Comparison of ENCODE assay signal across 18 cellular contexts in genomic region chr5:83924171-83924570, GRCh38.
DNase-seq lines count a peak whose midpoint lies in the region; ATAC-seq, FAIRE-seq and TF ChIP-seq lines count a peak whose summit lies in the region.
"Had no signal": no experiment of that assay in that cellular context is flagged by ENCODE, and none has a peak within 500 bp of the region (broad histone marks: within the 10 kb centered on the region; RNA-seq: fewer than 3 reads in every experiment).

No MANE protein-coding gene starts in this region.

- TF ChIP-seq POLR2A in heart left ventricle (IDR thresholded peaks at IDR 0.05) = no peak

- no peak overlapping the region for H3K9ac ChIP-seq in adipocyte (ENCODE audit: low read length)

- H3K4me3 ChIP-seq in heart left ventricle (no peak overlapping the region), adipocyte (ENCODE audit: low read length) (no peak overlapping the region), fibroblast of the aortic adventitia (ENCODE audit: low read depth, low read length) (no peak overlapping the region)

- TF ChIP-seq CTCF in heart left ventricle (IDR thresholded peaks at IDR 0.05) = no peak
- TF ChIP-seq CTCF in fibroblast of the aortic adventitia (IDR thresholded peaks at IDR 0.05; ENCODE audit: insufficient read depth, low read length) = no peak

- H3K9me3 ChIP-seq in heart left ventricle = peaks cover 0 to 8% (median 0%) of the 10 kb centered on the region in 12 donors
- no peaks in the 10 kb centered on the region for H3K9me3 ChIP-seq in adipocyte (ENCODE audit: control insufficient read depth, low read length)

- DNase-seq in heart left ventricle = no peak
- no peak for DNase-seq in Right ventricle myocardium superior
- peak; percentile 83 for DNase-seq in adipocyte (ENCODE audit: low read depth)
- DNase-seq in fibroblast of the aortic adventitia (ENCODE audit: low read depth) = peak; percentile 85
- no peak for DNase-seq in RCC 7860 (ENCODE audit: low spot score)
- DNase-seq in NCI-H2081 (lab: John Stamatoyannopoulos, UW) = no peak
- DNase-seq: activated CD8-positive, alpha-beta memory T cell treated with anti-CD3 and anti-CD28 coated beads, Interleukin-2, amount 10 ng/mL, durations not matched to agents 7 days and 5 days; activated gamma-delta T cell treated with Interleukin-2 at 50 U/mL for 16 hours; CD8-positive, alpha-beta memory T cell; effector memory CD4-positive, alpha-beta T cell; GDM1; Karpas-422; NCI-H1436 treated with DMSO at 0.1 percent for 48 hours; NCI-H510A treated with DMSO at 0.1 percent for 48 hours; T-helper 17 cell had no signal

- intact Hi-C loops in heart left ventricle (cut with DNase I) = loop anchor here in 2 of 10 donors (10.0 kb wide), 2 partner anchors 199 to 209 kb away; partner anchors contain the start of gene HAPLN1 (in 1 of the 2)
- intact Hi-C loops in Right ventricle myocardium superior (cut with DNase I) = no loop called here

- H3K36me3 ChIP-seq in heart left ventricle (no peaks in the 10 kb centered on the region), adipocyte (ENCODE audit: control insufficient read depth, insufficient read depth, low read length, severe bottlenecking) (no peaks in the 10 kb centered on the region)

- peak overlapping the region in 3 of 12 donors; percentile 19 to 48 (median 40) for H3K27ac ChIP-seq in heart left ventricle

- peaks cover 0 to 7% (median 0%) of the 10 kb centered on the region in 12 donors for H3K4me1 ChIP-seq in heart left ventricle
- H3K4me1 ChIP-seq in adipocyte (ENCODE audit: control insufficient read depth, insufficient read depth, low read length) = no peaks in the 10 kb centered on the region

- no peak for FAIRE-seq in RCC 7860 (lab: Jason Lieb, UNC)
- FAIRE-seq: A204.1 had no signal

- ATAC-seq in heart left ventricle (peak in 3 of 4 donors; percentile 24 to 69 (median 28)), Right ventricle myocardium superior (ENCODE audit: poor library complexity) (no peak), HG03521 (IDR thresholded peaks at IDR 0.05; ENCODE audit: unreplicated experiment) (no peak), GM18861 (IDR thresholded peaks at IDR 0.05; ENCODE audit: unreplicated experiment) (no peak)
- ATAC-seq: activated CD8-positive, alpha-beta memory T cell treated with anti-CD3 and anti-CD28 coated beads, Interleukin-2, amount 10 ng/mL, durations not matched to agents 7 days and 5 days; T-helper 17 cell had no signal

- 41 to 62% (median 51%) methylated on average over 1 of the region's 1 CpG for WGBS in heart left ventricle, 4 donors

- H3K27me3 ChIP-seq in heart left ventricle (no peaks in the 10 kb centered on the region), adipocyte (replicated peaks; ENCODE audit: control insufficient read depth, insufficient read depth, low read length) (no peaks in the 10 kb centered on the region)

Comparison
In these comparisons a context has a peak if more than half of its experiments do, and no peak if none do; other contexts are left out.
1. ATAC-seq: peak in heart left ventricle (3 of 4); none in Right ventricle myocardium superior (single experiment), HG03521 (single experiment) and GM18861 (single experiment).
2. DNase-seq: peak in adipocyte (single experiment) and fibroblast of the aortic adventitia (single experiment); none in heart left ventricle (0 of 5), Right ventricle myocardium superior (single experiment), RCC 7860 (single experiment) and NCI-H2081 (0 of 2).